Comparison of ENCODE assay signal across 1 cellular context in genomic region chr19:10268077-10268476, GRCh38.
TF ChIP-seq lines count a peak whose summit lies in the region.

No MANE protein-coding gene starts in this region.

TF ChIP-seq in endothelial cell of umbilical vein, 7 proteins besides CTCF, POLR2A, EP300 and RAD21:
- TF ChIP-seq MYC (IDR thresholded peaks at IDR 0.05; ENCODE audit: low read depth, low read length) (no peak), POLR2AphosphoS5 (IDR thresholded peaks at IDR 0.05; ENCODE audit: insufficient read depth, low read depth, low read length) (peak; percentile 20)
